22 cellular contexts compared by ENCODE assay signal in genomic region chr17:72191356-72191755, GRCh38.
DNase-seq lines count a peak whose midpoint lies in the region; ATAC-seq and TF ChIP-seq lines count a peak whose summit lies in the region.
"Had no signal": no experiment of that assay in that cellular context is flagged by ENCODE, and none has a peak within 500 bp of the region (broad histone marks: within the 10 kb centered on the region; RNA-seq: fewer than 3 reads in every experiment).

No MANE protein-coding gene starts in this region.

- WGBS in heart left ventricle, 4 donors = 53 to 74% (median 63%) methylated on average over 5 of the region's 5 CpGs
- WGBS in right cardiac atrium = 55% methylated on average over 5 of the region's 5 CpGs
- no CpG with 5 or more reads among the region's 5 CpGs for WGBS in neuronal stem cell (ENCODE audit: extremely low coverage in 2 of 2, insufficient read length in 2 of 2, insufficient replicate concordance in 1 of 2), 2 donors
- 73 to 87% (median 84%) methylated on average over 5 of the region's 5 CpGs for WGBS in stomach, 5 donors

- H2AFZ ChIP-seq in neuronal stem cell (ENCODE audit: low read length) = no peak overlapping the region

- no peak overlapping the region for H2BK120ac ChIP-seq in neuronal stem cell (ENCODE audit: low read depth, low read length)

- no peak for TF ChIP-seq EP300 in stomach (IDR thresholded peaks at IDR 0.05)

- H3K36me3 ChIP-seq in heart left ventricle (no peaks in the 10 kb centered on the region), neuronal stem cell (replicated peaks in 1 of 2; ENCODE audit: control insufficient read depth in 2 of 2, insufficient read depth in 2 of 2, low read length in 2 of 2) (peaks cover 0 to 2% of the 10 kb centered on the region in 2 donors), stomach (no peaks in the 10 kb centered on the region)
- H3K36me3 ChIP-seq: MG63 had no signal

- TF ChIP-seq POLR2A in heart left ventricle (IDR thresholded peaks at IDR 0.05) (no peak), stomach (IDR thresholded peaks at IDR 0.05) (no peak)

- no peak overlapping the region for H2BK12ac ChIP-seq in neuronal stem cell (ENCODE audit: low read length)

- H4K8ac ChIP-seq in neuronal stem cell (ENCODE audit: low read depth, low read length) = no peak overlapping the region

- no peak overlapping the region for H3K4ac ChIP-seq in neuronal stem cell (ENCODE audit: low read length)

- H3K9ac ChIP-seq in neuronal stem cell (ENCODE audit: low read depth, low read length, poor library complexity) = no peak overlapping the region

- no peak overlapping the region for H3K23ac ChIP-seq in neuronal stem cell (ENCODE audit: low read depth, low read length, poor library complexity)

- H3K4me1 ChIP-seq in heart left ventricle = peaks cover 0 to 25% (median 0%) of the 10 kb centered on the region in 12 donors
- peaks cover 6% of the 10 kb centered on the region for H3K4me1 ChIP-seq in right cardiac atrium (ENCODE audit: control insufficient read depth, insufficient read depth, low read length)
- peaks cover 0 to 12% of the 10 kb centered on the region in 2 donors for H3K4me1 ChIP-seq in neuronal stem cell (ENCODE audit: control insufficient read depth in 2 of 2, insufficient read depth in 1 of 2, low read depth in 1 of 2, low read length in 2 of 2)
- peaks cover 0 to 9% (median 3%) of the 10 kb centered on the region in 4 donors for H3K4me1 ChIP-seq in stomach

- H3K9me3 ChIP-seq in heart left ventricle (peaks cover 0 to 6% (median 0%) of the 10 kb centered on the region in 12 donors), right cardiac atrium (ENCODE audit: control insufficient read depth, low read length) (no peaks in the 10 kb centered on the region), neuronal stem cell (replicated peaks in 1 of 2; ENCODE audit: control insufficient read depth in 2 of 2, insufficient read depth in 1 of 2, low read depth in 1 of 2, low read length in 2 of 2) (peaks cover 0 to 10% of the 10 kb centered on the region in 2 donors), stomach (peaks cover 0 to 4% (median 2%) of the 10 kb centered on the region in 4 donors)

- H3K79me1 ChIP-seq in neuronal stem cell (ENCODE audit: low read depth, low read length) = no peaks in the 10 kb centered on the region

- H3K27me3 ChIP-seq in heart left ventricle (no peaks in the 10 kb centered on the region), right cardiac atrium (ENCODE audit: control insufficient read depth, insufficient read depth) (no peaks in the 10 kb centered on the region), neuronal stem cell (ENCODE audit: control insufficient read depth in 3 of 3, insufficient read depth in 3 of 3, low read depth in 1 of 3, low read length in 3 of 3) (no peaks in the 10 kb centered on the region), stomach (no peaks in the 10 kb centered on the region)
- H3K27me3 ChIP-seq: MG63 had no signal

- no peak overlapping the region for H2AK5ac ChIP-seq in neuronal stem cell (ENCODE audit: low read depth, low read length)

- no peak overlapping the region for H4K91ac ChIP-seq in neuronal stem cell (ENCODE audit: low read depth, low read length, poor library complexity)

- no peak overlapping the region for H3K4me3 ChIP-seq in heart left ventricle
- H3K4me3 ChIP-seq in right cardiac atrium (ENCODE audit: low read length) = no peak overlapping the region
- H3K4me3 ChIP-seq in neuronal stem cell (ENCODE audit: low read length in 2 of 2) = no peak overlapping the region
- no peak overlapping the region for H3K4me3 ChIP-seq in stomach
- H3K4me3 ChIP-seq: MG63 had no signal

- intact Hi-C loops in heart left ventricle (cut with DNase I) = loop anchor here in 1 of 10 donors (10.0 kb wide), 1 partner anchor 353 kb away; no protein-coding TSS in a partner anchor
- intact Hi-C loops in cardiac septum (cut with DNase I) = no loop called here
- intact Hi-C loops in right cardiac atrium (cut with DNase I) = no loop called here
- intact Hi-C loops in stomach (cut with DNase I; ENCODE audit: low total_unique reads) = no loop called here

- no peak overlapping the region for H2BK5ac ChIP-seq in neuronal stem cell (ENCODE audit: low read length)

- H3K27ac ChIP-seq in heart left ventricle (peak overlapping the region in 9 of 12 donors; percentile 40 to 76 (median 56)), right cardiac atrium (ENCODE audit: low read length) (peak overlapping the region; percentile 72), neuronal stem cell (replicated peaks; ENCODE audit: low read length) (no peak overlapping the region), stomach (no peak overlapping the region)

- DNase-seq in heart left ventricle = no peak
- DNase-seq in cardiac septum (ENCODE audit: low spot score) = no peak
- DNase-seq in right cardiac atrium = peak in 1 of 3 donors; percentile 45
- DNase-seq in neuronal stem cell (ENCODE audit: low spot score) = no peak
- no peak for DNase-seq in DMS53 (lab: John Stamatoyannopoulos, UW)
- no peak for DNase-seq in stomach
- DNase-seq in hypothalamus (lab: John Stamatoyannopoulos, UW) = no peak
- DNase-seq: 8988T; C1 segment of cervical spinal cord; Calu3; CD8-positive, alpha-beta T cell; DMS153; GDM1; MG63; NCI-H1417; NCI-H1694 treated with DMSO at 0.1 percent for 48 hours; NCI-H2081 treated with DMSO at 0.1 percent for 48 hours; NCI-H446; NCI-H526; OCI-M1; SHP77 had no signal

- TF ChIP-seq CTCF in heart left ventricle (IDR thresholded peaks at IDR 0.05) (no peak), stomach (IDR thresholded peaks at IDR 0.05) (no peak)

- H3K4me2 ChIP-seq in neuronal stem cell (ENCODE audit: insufficient read depth, low read length, poor library complexity, severe bottlenecking) = no peak overlapping the region

- H3K18ac ChIP-seq in neuronal stem cell (ENCODE audit: low read length) = peak overlapping the region; percentile 22

- no peak for ATAC-seq in heart left ventricle
- ATAC-seq in right cardiac atrium = no peak
- ATAC-seq in GM21529 (IDR thresholded peaks at IDR 0.05; ENCODE audit: unreplicated experiment) = no peak
- ATAC-seq: CD8-positive, alpha-beta T cell had no signal

- no peak overlapping the region for H2BK15ac ChIP-seq in neuronal stem cell (ENCODE audit: low read length)

- H3K14ac ChIP-seq in neuronal stem cell (ENCODE audit: low read length) = no peak overlapping the region

Comparison
In these comparisons a context has a peak if more than half of its experiments do, and no peak if none do; other contexts are left out.
1. H3K27ac ChIP-seq: peak in heart left ventricle (9 of 12) and right cardiac atrium (single experiment); none in neuronal stem cell (single experiment) and stomach (0 of 5).